ENCODE assay signal across 9 cellular contexts in the genomic region with DNA sequence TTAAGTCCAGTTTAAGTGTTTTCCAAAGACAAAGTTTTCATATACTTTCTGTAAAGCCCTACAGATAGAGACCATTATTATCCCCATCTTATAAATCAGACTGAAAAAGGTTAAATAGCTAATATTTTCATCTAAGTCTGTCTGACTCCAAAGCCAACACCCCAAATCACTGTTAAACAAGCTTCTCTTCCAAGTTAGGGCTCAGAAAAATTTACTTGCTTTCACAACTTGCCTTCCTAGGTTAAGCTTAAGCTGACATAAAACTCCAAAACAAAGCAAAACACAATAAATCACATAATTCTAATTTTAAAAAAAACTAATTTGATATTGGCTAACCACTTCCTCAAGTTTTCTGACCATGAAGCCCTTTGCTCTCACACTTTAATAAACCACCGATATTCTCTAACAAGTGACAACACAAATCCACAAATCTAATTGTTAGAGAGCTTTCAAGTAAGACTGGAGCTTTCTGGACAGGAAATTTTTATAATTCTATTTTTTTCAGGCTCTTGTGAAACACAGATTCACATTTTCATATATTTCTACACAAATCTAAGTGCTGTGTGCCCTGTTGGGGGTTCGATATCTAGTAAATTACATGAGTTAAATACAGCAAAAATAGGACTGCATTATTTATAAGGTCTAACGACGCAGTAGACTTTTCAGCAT. TPM values are rescaled to one million over a fixed set of nuclear protein-coding genes. Genes with fewer than 3 reads are reported as not detected.
DNase-seq lines count a peak whose midpoint lies in the region; ATAC-seq and TF ChIP-seq lines count a peak whose summit lies in the region.
"Had no signal": no experiment of that assay in that cellular context is flagged by ENCODE, and none has a peak within 500 bp of the region (broad histone marks: within the 10 kb centered on the region; RNA-seq: fewer than 3 reads in every experiment).

No MANE protein-coding gene starts in this region.

- no peak overlapping the region for H3K27ac Mint-ChIP-seq in endodermal cell
- no peak overlapping the region for H3K27ac Mint-ChIP-seq in activated CD4-positive, alpha-beta memory T cell treated with anti-CD3 and anti-CD28 coated beads for 36 hours

- 68 to 79% methylated on average over 3 to 4 of the region's 4 CpGs for WGBS in endodermal cell (ENCODE audit: insufficient coverage in 1 of 2, insufficient read length in 1 of 2), 2 experiments

- H3K4me2 ChIP-seq in Loucy (ENCODE audit: low read depth, low read length, poor library complexity, severe bottlenecking), result peak overlapping the region; percentile 79
- no peak overlapping the region for H3K4me2 ChIP-seq in neural cell (ENCODE audit: low read length)

- H3K4me3 ChIP-seq in Loucy (ENCODE audit: low read length, poor library complexity, severe bottlenecking), result peak overlapping the region; percentile 63
- peak overlapping the region; percentile 93 for H3K4me3 ChIP-seq in endodermal cell (ENCODE audit: low read length)
- peak overlapping the region; percentile 65 for H3K4me3 ChIP-seq in neural cell (ENCODE audit: low read length)
- no peak overlapping the region for H3K4me3 ChIP-seq in mucosa of descending colon

- no peaks in the 10 kb centered on the region for H3K9me2 ChIP-seq in Loucy (replicated peaks; ENCODE audit: low read depth, low read length)
- H3K9me2 ChIP-seq in neural cell (ENCODE audit: insufficient read depth, low read length), result no peaks in the 10 kb centered on the region

- H4K20me1 ChIP-seq in Loucy (ENCODE audit: insufficient read depth, low read length, poor library complexity, severe bottlenecking), result no peaks in the 10 kb centered on the region
- no peaks in the 10 kb centered on the region for H4K20me1 ChIP-seq in neural cell (ENCODE audit: insufficient read depth)

- H3K9me3 Mint-ChIP-seq in endodermal cell, result no peaks in the 10 kb centered on the region
- no peaks in the 10 kb centered on the region for H3K9me3 Mint-ChIP-seq in activated CD4-positive, alpha-beta memory T cell treated with anti-CD3 and anti-CD28 coated beads for 36 hours

- no peak overlapping the region for H3K9ac ChIP-seq in Loucy (ENCODE audit: low read depth, low read length, poor library complexity, severe bottlenecking)
- no peak overlapping the region for H3K9ac ChIP-seq in endodermal cell (ENCODE audit: extremely low read depth, low read length, poor library complexity, severe bottlenecking)
- H3K9ac ChIP-seq in neural cell (ENCODE audit: low read length), result no peak overlapping the region

- CTCF ChIA-PET in activated CD4-positive, alpha-beta memory T cell treated with anti-CD3 and anti-CD28 coated beads for 36 hours (lab: Charles Lee), result interaction anchor here (1.3 kb wide), 1 partner anchor 65 kb away, joined by 5 read pairs; no protein-coding TSS in a partner anchor

- H3F3A ChIP-seq in Loucy (ENCODE audit: low read depth) (no peaks in the 10 kb centered on the region), neural cell (ENCODE audit: insufficient read depth, low read length, poor library complexity, severe bottlenecking) (no peaks in the 10 kb centered on the region)

- peaks cover 11% of the 10 kb centered on the region for H3K4me1 Mint-ChIP-seq in endodermal cell
- peaks cover 11% of the 10 kb centered on the region for H3K4me1 Mint-ChIP-seq in activated CD4-positive, alpha-beta memory T cell treated with anti-CD3 and anti-CD28 coated beads for 36 hours (ENCODE audit: low read depth)

- H3K27me3 ChIP-seq in Loucy (ENCODE audit: insufficient read depth, low read length, poor library complexity, severe bottlenecking), result peaks cover 78% of the 10 kb centered on the region
- peaks cover 46% of the 10 kb centered on the region for H3K27me3 ChIP-seq in endodermal cell (ENCODE audit: control insufficient read depth, insufficient read depth, low read length, poor library complexity, severe bottlenecking)
- H3K27me3 ChIP-seq in neural cell (ENCODE audit: insufficient read depth, low read depth, low read length), result peaks cover 65% of the 10 kb centered on the region

- H3K79me2 ChIP-seq in Loucy (ENCODE audit: insufficient read depth, low read length) (no peaks in the 10 kb centered on the region), neural cell (replicated peaks; ENCODE audit: insufficient read depth, low read length) (no peaks in the 10 kb centered on the region)

- H3K9me3 ChIP-seq in Loucy (ENCODE audit: insufficient read depth, low read depth, low read length) (no peaks in the 10 kb centered on the region), endodermal cell (ENCODE audit: control insufficient read depth, low read length) (no peaks in the 10 kb centered on the region), neural cell (ENCODE audit: low read length) (no peaks in the 10 kb centered on the region), mucosa of descending colon (no peaks in the 10 kb centered on the region)

- POLR2A ChIA-PET in activated CD4-positive, alpha-beta memory T cell treated with anti-CD3 and anti-CD28 coated beads for 36 hours (lab: Charles Lee), result no interaction called here

- peaks cover 28% of the 10 kb centered on the region for H3K4me1 ChIP-seq in Loucy (ENCODE audit: insufficient read depth, low read length, poor library complexity, severe bottlenecking)
- H3K4me1 ChIP-seq in endodermal cell (ENCODE audit: control insufficient read depth, insufficient read depth, low read length), result no peaks in the 10 kb centered on the region
- H3K4me1 ChIP-seq in mucosa of descending colon (ENCODE audit: low read depth), result peaks cover 35% of the 10 kb centered on the region

- TF ChIP-seq CTCF in 22Rv1 (IDR thresholded peaks at IDR 0.05) (no peak), Loucy (conservative IDR thresholded peaks at IDR 0.05; ENCODE audit: low read length) (no peak), endodermal cell (conservative IDR thresholded peaks at IDR 0.05) (no peak), neural cell (IDR thresholded peaks at IDR 0.05; ENCODE audit: poor library complexity, severe bottlenecking) (no peak), mucosa of descending colon (IDR thresholded peaks at IDR 0.05) (no peak)

- H3K36me3 ChIP-seq in Loucy (ENCODE audit: insufficient read depth, low read length), result no peaks in the 10 kb centered on the region
- no peaks in the 10 kb centered on the region for H3K36me3 ChIP-seq in endodermal cell (ENCODE audit: control insufficient read depth, insufficient read depth, low read length)
- H3K36me3 ChIP-seq in neural cell (ENCODE audit: insufficient read depth, low read length), result no peaks in the 10 kb centered on the region
- no peaks in the 10 kb centered on the region for H3K36me3 ChIP-seq in mucosa of descending colon (ENCODE audit: low read depth)

- H2AFZ ChIP-seq in Loucy (ENCODE audit: low read length), result peak overlapping the region; percentile 75; the same call in 1 of the 2 replicates
- no peak overlapping the region for H2AFZ ChIP-seq in neural cell (ENCODE audit: low read depth, low read length)

- TF ChIP-seq RAD21 in neural cell (conservative IDR thresholded peaks at IDR 0.05), result no peak

- H3K36me3 Mint-ChIP-seq in endodermal cell (ENCODE audit: low read depth), result no peaks in the 10 kb centered on the region
- H3K36me3 Mint-ChIP-seq in activated CD4-positive, alpha-beta memory T cell treated with anti-CD3 and anti-CD28 coated beads for 36 hours, result no peaks in the 10 kb centered on the region

- H3K4me3 Mint-ChIP-seq in endodermal cell, result no peak overlapping the region
- no peak overlapping the region for H3K4me3 Mint-ChIP-seq in activated CD4-positive, alpha-beta memory T cell treated with anti-CD3 and anti-CD28 coated beads for 36 hours

- DNase-seq in endodermal cell (no peak), MV-4-11 (lab: John Stamatoyannopoulos, UW) (no peak), mucosa of descending colon (no peak), ecto neural progenitor cell (ENCODE audit: low spot score) (no peak)
- no peak for DNase-seq in activated CD4-positive, alpha-beta memory T cell treated with anti-CD3 and anti-CD28 coated beads for 36 hours
- DNase-seq: NCI-H2081 treated with DMSO at 0.1 percent for 48 hours had no signal

- ATAC-seq in mucosa of descending colon, result no peak

- intact Hi-C loops in mucosa of descending colon (cut with DNase I, micrococcal nuclease), result loop anchor here in 1 of 2 donors (10.0 kb wide), 1 partner anchor 56 kb away; no protein-coding TSS in a partner anchor
- intact Hi-C loops in activated CD4-positive, alpha-beta memory T cell treated with anti-CD3 and anti-CD28 coated beads for 36 hours (cut with micrococcal nuclease), result no loop called here

- TF ChIP-seq EP300 in neural cell (conservative IDR thresholded peaks at IDR 0.05; ENCODE audit: poor library complexity, severe bottlenecking), result no peak

- peaks cover 51% of the 10 kb centered on the region for H3K27me3 Mint-ChIP-seq in endodermal cell (ENCODE audit: insufficient read depth)
- peaks cover 41% of the 10 kb centered on the region for H3K27me3 Mint-ChIP-seq in activated CD4-positive, alpha-beta memory T cell treated with anti-CD3 and anti-CD28 coated beads for 36 hours

- peak overlapping the region; percentile 71 for H3K27ac ChIP-seq in 22Rv1
- H3K27ac ChIP-seq in endodermal cell (ENCODE audit: low read depth, low read length), result no peak overlapping the region
- no peak overlapping the region for H3K27ac ChIP-seq in neural cell (ENCODE audit: low read length)

TF ChIP-seq in neural cell, 6 proteins besides CTCF, POLR2A, EP300 and RAD21 (continues in another document):
- TF ChIP-seq EZH2 (IDR thresholded peaks at IDR 0.05; ENCODE audit: borderline replicate concordance, insufficient read depth, low read length, poor library complexity, severe bottlenecking), result no peak
- no peak for TF ChIP-seq SMC3 (conservative IDR thresholded peaks at IDR 0.05; ENCODE audit: poor library complexity)
- TF ChIP-seq MXI1 (conservative IDR thresholded peaks at IDR 0.05; ENCODE audit: poor library complexity, severe bottlenecking), result no peak
- TF ChIP-seq TAF1 (IDR thresholded peaks at IDR 0.05; ENCODE audit: low read depth), result no peak
- TF ChIP-seq POLR2AphosphoS5 (IDR thresholded peaks at IDR 0.05), result no peak

RNA-seq across cellular contexts. Expression of a gene that starts 2.2 kb away (rescaled TPM):
- total RNA-seq in endodermal cell (1 to 10 TPM; 7.7 to 9.2 TPM), mucosa of descending colon (100 to 1,000 TPM in 2 of 3 donors, 10 to 100 TPM in 1; 85.0 to 191 (median 158) TPM)
- 27.4 TPM for polyA plus RNA-seq in endodermal cell (2013, experiment 1 of 2)
- polyA plus RNA-seq in endodermal cell (2013, experiment 2 of 2), result 29.8 TPM
- 0.35 and 0.56 TPM in 2 replicates for polyA plus RNA-seq in neural cell
- polyA minus RNA-seq in neural cell, result 0.69 and 0.73 TPM in 2 replicates
- total RNA-seq in activated CD4-positive, alpha-beta memory T cell treated with anti-CD3 and anti-CD28 coated beads for 36 hours, result under 1 TPM; 0.12 TPM

Comparison
In these comparisons a context has a peak if more than half of its experiments do, and no peak if none do; other contexts are left out.
1. RNA of a gene that starts 2.2 kb away (total RNA-seq): 85.0 to 191 TPM in mucosa of descending colon; 7.7 to 9.2 TPM in endodermal cell and 0.12 TPM in activated CD4-positive, alpha-beta memory T cell treated with anti-CD3 and anti-CD28 coated beads for 36 hours; every median in the first group is over 4 times any median in the second.